Comparison of ENCODE assay signal across 27 cellular contexts in the genomic region with DNA sequence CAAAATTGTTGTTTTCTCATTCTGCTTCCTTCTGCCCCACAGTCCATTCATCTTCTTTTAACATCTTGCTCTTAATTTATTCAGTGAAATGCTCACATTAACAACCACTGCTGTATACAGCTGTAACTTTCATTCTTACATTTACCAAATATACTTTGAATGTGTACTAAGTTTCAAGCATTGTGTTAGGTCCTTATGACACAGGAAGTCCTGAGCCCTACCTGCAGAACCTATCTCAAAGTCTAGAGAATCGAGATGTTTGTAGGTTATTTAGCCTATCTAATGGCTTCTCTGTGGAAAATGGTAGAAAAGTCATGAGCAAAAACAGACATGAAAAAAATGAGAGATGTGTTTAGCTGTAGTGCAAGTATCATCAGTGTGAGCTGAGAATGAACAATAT.
"Had no signal": no experiment of that assay in that cellular context is flagged by ENCODE, and none has a peak within 500 bp of the region (broad histone marks: within the 10 kb centered on the region; RNA-seq: fewer than 3 reads in every experiment).

No MANE protein-coding gene starts in this region.

- H3K36me3 ChIP-seq: adrenal gland, colonic mucosa, esophagus squamous epithelium, gastroesophageal sphincter, heart right ventricle had no signal

- H3K4me1 ChIP-seq: adrenal gland, body of pancreas, colonic mucosa, esophagus squamous epithelium, gastroesophageal sphincter, heart right ventricle had no signal

- DNase-seq: activated CD4-positive, alpha-beta memory T cell treated with anti-CD3 and anti-CD28 coated beads for 36 hours; activated CD4-positive, alpha-beta T cell treated with anti-CD3 and anti-CD28 coated beads for 36 hours; activated CD4-positive, alpha-beta T cell treated with anti-CD3 and anti-CD28 coated beads, Interleukin-2, amount 10 ng/mL, durations not matched to agents 24 days and 14 days; activated CD4-positive, CD25-positive, alpha-beta regulatory T cell; activated CD4-positive, CD25-positive, alpha-beta regulatory T cell treated with anti-CD3 and anti-CD28 coated beads, Interleukin-2, amount 50 U/mL, for 72 hours; activated CD8-positive, alpha-beta memory T cell treated with anti-CD3 and anti-CD28 coated beads, Interleukin-2, amount 10 ng/mL, durations not matched to agents 7 days and 5 days; activated CD8-positive, alpha-beta memory T cell treated with anti-CD3 and anti-CD28 coated beads, Interleukin-2, amount 50 U/mL, for 4 hours; activated CD8-positive, alpha-beta T cell treated with anti-CD3 and anti-CD28 coated beads, Interleukin-2, amount 10 ng/mL, durations not matched to agents 7 days and 5 days; activated effector memory CD4-positive, alpha-beta T cell treated with anti-CD3 and anti-CD28 coated beads, Interleukin-2, amount 50 U/mL, for 16 hours; activated naive CD4-positive, alpha-beta T cell treated with anti-CD3 and anti-CD28 coated beads for 36 hours; activated naive CD8-positive, alpha-beta T cell treated with anti-CD3 and anti-CD28 coated beads for 36 hours; activated naive CD8-positive, alpha-beta T cell treated with anti-CD3 and anti-CD28 coated beads, Interleukin-2, amount 50 U/mL, for 24 hours; activated T-cell treated with anti-CD3 and anti-CD28 coated beads, Interleukin-2, amount 50 U/mL, for 1 hour; activated T-cell treated with anti-CD3 and anti-CD28 coated beads, Interleukin-2, amount 50 U/mL, for 48 hours; adrenal gland; amygdala; aorta; body of pancreas; caudate nucleus; colonic mucosa; effector CD8-positive, alpha-beta T cell; esophagus squamous epithelium; foreskin melanocyte; heart right ventricle had no signal

- ATAC-seq: activated CD4-positive, alpha-beta T cell treated with anti-CD3 and anti-CD28 coated beads for 36 hours; activated CD8-positive, alpha-beta memory T cell treated with anti-CD3 and anti-CD28 coated beads, Interleukin-2, amount 10 ng/mL, durations not matched to agents 7 days and 5 days; activated CD8-positive, alpha-beta T cell treated with anti-CD3 and anti-CD28 coated beads, Interleukin-2, amount 10 ng/mL, durations not matched to agents 7 days and 5 days; activated naive CD8-positive, alpha-beta T cell treated with anti-CD3 and anti-CD28 coated beads, Interleukin-2, amount 50 U/mL, for 24 hours; body of pancreas; gastroesophageal sphincter; heart right ventricle had no signal

- H2AFZ ChIP-seq: hepatocyte had no signal

- H3K4me3 ChIP-seq: adrenal gland, body of pancreas, colonic mucosa, esophagus squamous epithelium, gastroesophageal sphincter, heart right ventricle, hepatocyte had no signal

- H3K4me2 ChIP-seq: hepatocyte had no signal

- H3K27ac ChIP-seq: adrenal gland, body of pancreas, colonic mucosa, epithelial cell of prostate, esophagus squamous epithelium, gastroesophageal sphincter, heart right ventricle, hepatocyte had no signal

- H3K9me3 ChIP-seq: body of pancreas, colonic mucosa, esophagus squamous epithelium, gastroesophageal sphincter, heart right ventricle had no signal

- H3K27me3 ChIP-seq: adrenal gland, body of pancreas, colonic mucosa, esophagus squamous epithelium, gastroesophageal sphincter, heart right ventricle, hepatocyte had no signal

- H3K79me2 ChIP-seq: hepatocyte had no signal
